16 cellular contexts compared by ENCODE assay signal in the genomic region with DNA sequence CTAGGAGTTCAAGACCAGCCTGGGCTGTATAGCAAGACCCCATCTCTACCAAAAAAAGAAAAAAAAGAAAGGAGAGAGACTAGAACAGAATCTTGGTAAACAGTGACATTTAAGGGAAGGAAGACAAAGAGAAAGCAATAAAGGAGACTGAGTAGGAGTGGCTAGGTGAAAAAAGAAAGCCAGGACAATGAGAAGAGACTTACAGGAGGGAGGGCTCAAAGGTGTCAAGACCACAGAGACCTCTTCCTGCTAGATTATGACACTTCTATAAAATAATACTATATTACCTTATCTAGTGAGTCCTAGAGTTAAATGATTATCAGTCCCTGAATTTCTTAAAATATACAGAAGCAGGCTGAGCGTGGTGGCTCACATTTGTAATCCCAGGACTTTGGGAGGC.
"Had no signal": no experiment of that assay in that cellular context is flagged by ENCODE, and none has a peak within 500 bp of the region (broad histone marks: within the 10 kb centered on the region; RNA-seq: fewer than 3 reads in every experiment).

No MANE protein-coding gene starts in this region.

- H3K9me3 Mint-ChIP-seq: WTC11 had no signal

- H3K27me3 Mint-ChIP-seq: T-helper 17 cell had no signal

- H3K27ac ChIP-seq: body of pancreas, epithelial cell of prostate, gastroesophageal sphincter, neutrophil, SK-N-MC, tibial nerve had no signal

- H3K9me3 ChIP-seq: body of pancreas, gastroesophageal sphincter, neutrophil, tibial nerve had no signal

- ATAC-seq: body of pancreas, gastroesophageal sphincter, Right ventricle myocardium inferior, T-helper 17 cell, WTC11 had no signal

- H3K4me3 Mint-ChIP-seq: T-helper 17 cell, WTC11 had no signal

- DNase-seq: activated CD4-positive, alpha-beta T cell treated with anti-CD3 and anti-CD28 coated beads, Interleukin-2, amount 50 U/mL, for 4 hours; activated effector memory CD4-positive, alpha-beta T cell treated with anti-CD3 and anti-CD28 coated beads, Interleukin-2, amount 50 U/mL, for 16 hours; amniotic stem cell; body of pancreas; central memory CD4-positive, alpha-beta T cell; cortex of kidney; effector CD8-positive, alpha-beta T cell; posterior cingulate gyrus; T-helper 17 cell had no signal

- H3K4me3 ChIP-seq: body of pancreas, gastroesophageal sphincter, SK-N-MC, tibial nerve had no signal

- H3K27ac Mint-ChIP-seq: T-helper 17 cell, WTC11 had no signal

- H3K4me1 ChIP-seq: body of pancreas, gastroesophageal sphincter, tibial nerve had no signal

- H3K27me3 ChIP-seq: body of pancreas, gastroesophageal sphincter, neutrophil, tibial nerve had no signal
